13 cellular contexts compared by ENCODE assay signal in genomic region chr14:105538481-105539049, GRCh38.
"Had no signal": no experiment of that assay in that cellular context is flagged by ENCODE, and none has a peak within 500 bp of the region (broad histone marks: within the 10 kb centered on the region; RNA-seq: fewer than 3 reads in every experiment).

No MANE protein-coding gene starts in this region.

- H3K36me3 Mint-ChIP-seq: activated naive CD8-positive, alpha-beta T cell treated with anti-CD3 and anti-CD28 coated beads, Interleukin-2, amount 10 ng/mL, durations not matched to agents 7 days and 5 days; T-cell had no signal

- H3K4me1 Mint-ChIP-seq: activated naive CD8-positive, alpha-beta T cell treated with anti-CD3 and anti-CD28 coated beads, Interleukin-2, amount 10 ng/mL, durations not matched to agents 7 days and 5 days; nephron progenitor cell had no signal

- H3K4me1 ChIP-seq: breast epithelium had no signal

- H3K36me3 ChIP-seq: breast epithelium, heart right ventricle, spleen had no signal

- H3K9me3 Mint-ChIP-seq: activated naive CD8-positive, alpha-beta T cell treated with anti-CD3 and anti-CD28 coated beads, Interleukin-2, amount 10 ng/mL, durations not matched to agents 7 days and 5 days had no signal

- FAIRE-seq: keratinocyte, TTC549 had no signal

- H3K27ac ChIP-seq: breast epithelium, heart right ventricle, spleen had no signal

- H3K4me3 Mint-ChIP-seq: activated naive CD4-positive, alpha-beta T cell treated with anti-CD3 and anti-CD28 coated beads for 36 hours; activated naive CD8-positive, alpha-beta T cell treated with anti-CD3 and anti-CD28 coated beads, Interleukin-2, amount 10 ng/mL, durations not matched to agents 7 days and 5 days; activated T-cell treated with anti-CD3 and anti-CD28 coated beads, Interleukin-2, amount 50 U/mL, for 4 hours; memory B cell; nephron progenitor cell; T-cell had no signal

- DNase-seq: amniotic stem cell, cortex of kidney had no signal

- H3K4me3 ChIP-seq: heart right ventricle had no signal

- H3K27ac Mint-ChIP-seq: activated naive CD4-positive, alpha-beta T cell treated with anti-CD3 and anti-CD28 coated beads for 36 hours; activated naive CD8-positive, alpha-beta T cell treated with anti-CD3 and anti-CD28 coated beads, Interleukin-2, amount 10 ng/mL, durations not matched to agents 7 days and 5 days; memory B cell; nephron progenitor cell; T-cell had no signal
